Comparison of ENCODE assay signal across 1 cellular context in genomic region chr9:98247826-98248657, GRCh38.
TF ChIP-seq lines count a peak whose summit lies in the region.

No MANE protein-coding gene starts in this region.

TF ChIP-seq in K562, 482 proteins besides CTCF, POLR2A, EP300 and RAD21 (continues in another document):
- TF ChIP-seq ZNF696 (CRISPR knock-in tag; conservative IDR thresholded peaks at IDR 0.05) (no peak), ELF4 (CRISPR knock-in tag; IDR thresholded peaks at IDR 0.05) (no peak), ZNF3 (CRISPR knock-in tag; IDR thresholded peaks at IDR 0.05) (no peak), HDAC3 (IDR thresholded peaks at IDR 0.05; ENCODE audit: borderline replicate concordance, partially characterized antibody) (no peak), ZNF75A (CRISPR knock-in tag; IDR thresholded peaks at IDR 0.05) (no peak), MAFG (tag; conservative IDR thresholded peaks at IDR 0.05) (no peak), PATZ1 (CRISPR knock-in tag; IDR thresholded peaks at IDR 0.05; ENCODE audit: borderline replicate concordance) (no peak), NFRKB (IDR thresholded peaks at IDR 0.05; ENCODE audit: low read depth) (no peak), ZNF561 (CRISPR knock-in tag; conservative IDR thresholded peaks at IDR 0.05) (no peak), GABPB1 (CRISPR knock-in tag; IDR thresholded peaks at IDR 0.05) (peak; percentile 19; the same call in 1 of the 2 replicates), HMGXB4 (CRISPR knock-in tag; IDR thresholded peaks at IDR 0.05) (no peak), ARNT (IDR thresholded peaks at IDR 0.05) (no peak), TEAD2 (tag; IDR thresholded peaks at IDR 0.05) (no peak), ETV5 (CRISPR knock-in tag; IDR thresholded peaks at IDR 0.05; ENCODE audit: low read depth) (no peak), PRMT5 (CRISPR knock-in tag; IDR thresholded peaks at IDR 0.05) (no peak), ZNF511 (CRISPR knock-in tag; IDR thresholded peaks at IDR 0.05) (no peak), ZNF224 (CRISPR knock-in tag; IDR thresholded peaks at IDR 0.05) (no peak), ZNF133 (CRISPR knock-in tag; IDR thresholded peaks at IDR 0.05) (no peak), TBP (optimal IDR thresholded peaks at IDR 0.05; ENCODE audit: low read depth, low read length) (no peak), RHOXF2B (CRISPR knock-in tag; conservative IDR thresholded peaks at IDR 0.05) (no peak), FOXO4 (CRISPR knock-in tag; IDR thresholded peaks at IDR 0.05) (no peak), HIVEP1 (CRISPR knock-in tag; IDR thresholded peaks at IDR 0.05) (no peak), NR0B1 (IDR thresholded peaks at IDR 0.05; ENCODE audit: partially characterized antibody) (no peak), ESRRA (IDR thresholded peaks at IDR 0.05; ENCODE audit: borderline replicate concordance, low read depth) (peak; percentile 81; the same call in 1 of the 2 replicates), SUPT5H (IDR thresholded peaks at IDR 0.05) (no peak), SNRNP70 (optimal IDR thresholded peaks at IDR 0.05; ENCODE audit: low read depth, low read length) (no peak), ZNF449 (CRISPR knock-in tag; IDR thresholded peaks at IDR 0.05) (0 out of 2 replicates have a peak, but pooled peaks have one; percentile 5), RCOR1 (IDR thresholded peaks at IDR 0.05; ENCODE audit: borderline replicate concordance in 1 of 2, low read depth in 2 of 2, low read length in 2 of 2) (no peak), HNRNPLL (IDR thresholded peaks at IDR 0.05; ENCODE audit: low read depth, low read length, poor library complexity, severe bottlenecking) (no peak), DEAF1 (CRISPR knock-in tag; IDR thresholded peaks at IDR 0.05) (no peak), PML (IDR thresholded peaks at IDR 0.05; ENCODE audit: low read length) (0 out of 2 replicates have a peak, but pooled peaks have one; percentile 20), NFIX (CRISPR knock-in tag; IDR thresholded peaks at IDR 0.05; ENCODE audit: low read depth) (no peak), NR3C1 (CRISPR knock-in tag; IDR thresholded peaks at IDR 0.05) (no peak), SREBF2 (CRISPR knock-in tag; IDR thresholded peaks at IDR 0.05) (no peak), CHD2 (IDR thresholded peaks at IDR 0.05; ENCODE audit: low read depth, low read length) (no peak), ZNF583 (CRISPR knock-in tag; IDR thresholded peaks at IDR 0.05) (peak; percentile 66; the same call in 1 of the 2 replicates), HDAC6 (IDR thresholded peaks at IDR 0.05; ENCODE audit: low read depth, low read length) (no peak), DMBX1 (CRISPR knock-in tag; IDR thresholded peaks at IDR 0.05; ENCODE audit: borderline replicate concordance) (peak; percentile 29; the same call in 1 of the 2 replicates), GTF2A2 (tag; IDR thresholded peaks at IDR 0.05) (0 out of 2 replicates have a peak, but pooled peaks have one; percentile 61), BDP1 (IDR thresholded peaks at IDR 0.05; ENCODE audit: insufficient read depth, insufficient read length) (no peak), CBFB (CRISPR knock-in tag; IDR thresholded peaks at IDR 0.05) (no peak), MLLT1 (IDR thresholded peaks at IDR 0.05) (no peak)
- TF ChIP-seq, protein P1, sequence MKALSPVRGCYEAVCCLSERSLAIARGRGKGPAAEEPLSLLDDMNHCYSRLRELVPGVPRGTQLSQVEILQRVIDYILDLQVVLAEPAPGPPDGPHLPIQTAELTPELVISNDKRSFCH (CRISPR knock-in tag; IDR thresholded peaks at IDR 0.05) = no peak
- TF ChIP-seq, protein P1 (tag; IDR thresholded peaks at IDR 0.05) = no peak
- TF ChIP-seq, protein P2, sequence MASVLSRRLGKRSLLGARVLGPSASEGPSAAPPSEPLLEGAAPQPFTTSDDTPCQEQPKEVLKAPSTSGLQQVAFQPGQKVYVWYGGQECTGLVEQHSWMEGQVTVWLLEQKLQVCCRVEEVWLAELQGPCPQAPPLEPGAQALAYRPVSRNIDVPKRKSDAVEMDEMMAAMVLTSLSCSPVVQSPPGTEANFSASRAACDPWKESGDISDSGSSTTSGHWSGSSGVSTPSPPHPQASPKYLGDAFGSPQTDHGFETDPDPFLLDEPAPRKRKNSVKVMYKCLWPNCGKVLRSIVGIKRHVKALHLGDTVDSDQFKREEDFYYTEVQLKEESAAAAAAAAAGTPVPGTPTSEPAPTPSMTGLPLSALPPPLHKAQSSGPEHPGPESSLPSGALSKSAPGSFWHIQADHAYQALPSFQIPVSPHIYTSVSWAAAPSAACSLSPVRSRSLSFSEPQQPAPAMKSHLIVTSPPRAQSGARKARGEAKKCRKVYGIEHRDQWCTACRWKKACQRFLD (CRISPR knock-in tag; IDR thresholded peaks at IDR 0.05) = no peak
- TF ChIP-seq, protein P3, sequence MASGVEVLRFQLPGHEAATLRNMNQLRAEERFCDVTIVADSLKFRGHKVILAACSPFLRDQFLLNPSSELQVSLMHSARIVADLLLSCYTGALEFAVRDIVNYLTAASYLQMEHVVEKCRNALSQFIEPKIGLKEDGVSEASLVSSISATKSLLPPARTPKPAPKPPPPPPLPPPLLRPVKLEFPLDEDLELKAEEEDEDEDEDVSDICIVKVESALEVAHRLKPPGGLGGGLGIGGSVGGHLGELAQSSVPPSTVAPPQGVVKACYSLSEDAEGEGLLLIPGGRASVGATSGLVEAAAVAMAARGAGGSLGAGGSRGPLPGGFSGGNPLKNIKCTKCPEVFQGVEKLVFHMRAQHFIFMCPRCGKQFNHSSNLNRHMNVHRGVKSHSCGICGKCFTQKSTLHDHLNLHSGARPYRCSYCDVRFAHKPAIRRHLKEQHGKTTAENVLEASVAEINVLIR (CRISPR knock-in tag; IDR thresholded peaks at IDR 0.05) = no peak
- TF ChIP-seq, protein P4, sequence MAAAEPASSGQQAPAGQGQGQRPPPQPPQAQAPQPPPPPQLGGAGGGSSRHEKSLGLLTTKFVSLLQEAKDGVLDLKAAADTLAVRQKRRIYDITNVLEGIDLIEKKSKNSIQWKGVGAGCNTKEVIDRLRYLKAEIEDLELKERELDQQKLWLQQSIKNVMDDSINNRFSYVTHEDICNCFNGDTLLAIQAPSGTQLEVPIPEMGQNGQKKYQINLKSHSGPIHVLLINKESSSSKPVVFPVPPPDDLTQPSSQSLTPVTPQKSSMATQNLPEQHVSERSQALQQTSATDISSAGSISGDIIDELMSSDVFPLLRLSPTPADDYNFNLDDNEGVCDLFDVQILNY (CRISPR knock-in tag; IDR thresholded peaks at IDR 0.05) = no peak
- TF ChIP-seq, protein P5, sequence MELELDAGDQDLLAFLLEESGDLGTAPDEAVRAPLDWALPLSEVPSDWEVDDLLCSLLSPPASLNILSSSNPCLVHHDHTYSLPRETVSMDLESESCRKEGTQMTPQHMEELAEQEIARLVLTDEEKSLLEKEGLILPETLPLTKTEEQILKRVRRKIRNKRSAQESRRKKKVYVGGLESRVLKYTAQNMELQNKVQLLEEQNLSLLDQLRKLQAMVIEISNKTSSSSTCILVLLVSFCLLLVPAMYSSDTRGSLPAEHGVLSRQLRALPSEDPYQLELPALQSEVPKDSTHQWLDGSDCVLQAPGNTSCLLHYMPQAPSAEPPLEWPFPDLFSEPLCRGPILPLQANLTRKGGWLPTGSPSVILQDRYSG (tag; conservative IDR thresholded peaks at IDR 0.05; ENCODE audit: low read depth) = peak; percentile 48; the same call in 1 of the 2 replicates
